Comparison of ENCODE assay signal across 11 cellular contexts in genomic region chr4:37981844-37982720, GRCh38. TPM values are rescaled to one million over a fixed set of nuclear protein-coding genes. Genes with fewer than 3 reads are reported as not detected.
DNase-seq lines count a peak whose midpoint lies in the region; ATAC-seq and TF ChIP-seq lines count a peak whose summit lies in the region.
"Had no signal": no experiment of that assay in that cellular context is flagged by ENCODE, and none has a peak within 500 bp of the region (broad histone marks: within the 10 kb centered on the region; RNA-seq: fewer than 3 reads in every experiment).

No MANE protein-coding gene starts in this region.

- H3F3A ChIP-seq in MM.1S (ENCODE audit: insufficient read depth, low read length), result peaks cover 29% of the 10 kb centered on the region

- peaks cover 32% of the 10 kb centered on the region for H3K4me1 ChIP-seq in MM.1S (ENCODE audit: low read length)

- TF ChIP-seq CTCF in AG09309 (IDR thresholded peaks at IDR 0.05; ENCODE audit: control insufficient read depth, insufficient read depth, low read depth, low read length, missing control alignments) (no peak), HFFc6 (IDR thresholded peaks at IDR 0.05) (no peak), coronary artery (IDR thresholded peaks at IDR 0.05) (no peak), nephron (IDR thresholded peaks at IDR 0.05; ENCODE audit: unreplicated experiment in 3 of 3) (no peak), MM.1S (IDR thresholded peaks at IDR 0.05; ENCODE audit: low read length) (no peak)

- no peak for ATAC-seq in HG02884 (IDR thresholded peaks at IDR 0.05; ENCODE audit: unreplicated experiment)
- no peak for ATAC-seq in naive thymus-derived CD8-positive, alpha-beta T cell

- H2AFZ ChIP-seq in MM.1S (ENCODE audit: low read length), result no peak overlapping the region

- H3K4me1 Mint-ChIP-seq in HFFc6 (ENCODE audit: low read depth) (peaks cover 73% of the 10 kb centered on the region), nephron (peaks cover 55% of the 10 kb centered on the region)
- peaks cover 21 to 77% (median 36%) of the 10 kb centered on the region in 4 donors for H3K4me1 Mint-ChIP-seq in naive thymus-derived CD8-positive, alpha-beta T cell

- H3K27me3 Mint-ChIP-seq in HFFc6 (ENCODE audit: insufficient read depth) (no peaks in the 10 kb centered on the region), nephron (ENCODE audit: low read depth) (no peaks in the 10 kb centered on the region)
- no peaks in the 10 kb centered on the region for H3K27me3 Mint-ChIP-seq in naive thymus-derived CD8-positive, alpha-beta T cell
- H3K27me3 Mint-ChIP-seq: activated naive CD4-positive, alpha-beta T cell treated with anti-CD3 and anti-CD28 coated beads, Interleukin-2, amount 50 U/mL, for 24 hours had no signal

- POLR2A ChIA-PET in naive thymus-derived CD8-positive, alpha-beta T cell (lab: Charles Lee), result no interaction called here

- DNase-seq in AG09309 (ENCODE audit: low read depth) (peak; percentile 17), HFFc6 (peak; percentile 67), coronary artery (ENCODE audit: low spot score) (no peak), MM.1S (no peak), GM19240 (ENCODE audit: insufficient read length, low spot score) (no peak)
- no peak for DNase-seq in naive thymus-derived CD8-positive, alpha-beta T cell
- DNase-seq: NCI-H1092 had no signal

- no peaks in the 10 kb centered on the region for H3K36me3 ChIP-seq in MM.1S (replicated peaks; ENCODE audit: insufficient read depth, low read length)

- no peaks in the 10 kb centered on the region for H3K27me3 ChIP-seq in MM.1S (replicated peaks; ENCODE audit: insufficient read depth, low read length)

- H3K4me3 ChIP-seq in AG09309 (ENCODE audit: control insufficient read depth, low read depth, low read length) (no peak overlapping the region), coronary artery (peak overlapping the region; percentile 40), MM.1S (ENCODE audit: low read length) (no peak overlapping the region)

- H3K9me2 ChIP-seq in MM.1S (replicated peaks; ENCODE audit: insufficient read depth, low read length), result no peaks in the 10 kb centered on the region

- H3K9ac ChIP-seq in MM.1S (ENCODE audit: low read length), result no peak overlapping the region

- no peak overlapping the region for H3K4me2 ChIP-seq in MM.1S (ENCODE audit: low read depth, low read length)

- no peaks in the 10 kb centered on the region for H4K20me1 ChIP-seq in MM.1S (ENCODE audit: insufficient read depth, low read length)

- peaks cover 7% of the 10 kb centered on the region; the same call in 1 of the 2 replicates for H3K36me3 Mint-ChIP-seq in HFFc6 (ENCODE audit: low read depth)
- H3K36me3 Mint-ChIP-seq in nephron (ENCODE audit: low read depth), result no peaks in the 10 kb centered on the region
- H3K36me3 Mint-ChIP-seq in naive thymus-derived CD8-positive, alpha-beta T cell, result peaks cover 0 to 4% (median 2%) of the 10 kb centered on the region in 3 donors
- H3K36me3 Mint-ChIP-seq: activated naive CD4-positive, alpha-beta T cell treated with anti-CD3 and anti-CD28 coated beads, Interleukin-2, amount 50 U/mL, for 24 hours had no signal

- H3K79me2 ChIP-seq in MM.1S (ENCODE audit: low read length), result peaks cover 77% of the 10 kb centered on the region

- H3K9me3 Mint-ChIP-seq in HFFc6 (no peaks in the 10 kb centered on the region), nephron (no peaks in the 10 kb centered on the region)
- no peaks in the 10 kb centered on the region for H3K9me3 Mint-ChIP-seq in naive thymus-derived CD8-positive, alpha-beta T cell
- H3K9me3 Mint-ChIP-seq: activated naive CD4-positive, alpha-beta T cell treated with anti-CD3 and anti-CD28 coated beads, Interleukin-2, amount 50 U/mL, for 24 hours had no signal

- H3K9me3 ChIP-seq in MM.1S (replicated peaks; ENCODE audit: insufficient read depth, low read length), result no peaks in the 10 kb centered on the region

- peak overlapping the region; percentile 68 to 84 for H3K27ac ChIP-seq in coronary artery
- no peak overlapping the region for H3K27ac ChIP-seq in MM.1S (ENCODE audit: low read length)

- H3K4me3 Mint-ChIP-seq in HFFc6, result peak overlapping the region; percentile 47
- peak overlapping the region; percentile 33 to 64 (median 57) for H3K4me3 Mint-ChIP-seq in nephron
- peak overlapping the region in 4 of 10 donors; percentile 28 to 49 (median 40) for H3K4me3 Mint-ChIP-seq in naive thymus-derived CD8-positive, alpha-beta T cell
- H3K4me3 Mint-ChIP-seq: activated naive CD4-positive, alpha-beta T cell treated with anti-CD3 and anti-CD28 coated beads, Interleukin-2, amount 50 U/mL, for 24 hours had no signal

- H3K27ac Mint-ChIP-seq in HFFc6 (peak overlapping the region; percentile 77), nephron (peak overlapping the region; percentile 73 to 91 (median 84))
- H3K27ac Mint-ChIP-seq in naive thymus-derived CD8-positive, alpha-beta T cell, result peak overlapping the region in 4 of 10 donors; percentile 4 to 70 (median 32)
- H3K27ac Mint-ChIP-seq: activated naive CD4-positive, alpha-beta T cell treated with anti-CD3 and anti-CD28 coated beads, Interleukin-2, amount 50 U/mL, for 24 hours had no signal

RNA-seq across cellular contexts. Expression of gene PTTG2, which starts 21.9 kb away (rescaled TPM):
- not detected for total RNA-seq in HFFc6 (2021; fragmentation: NEBNext Ultra II Directional; extraction: Animal tissue kit (Norgen Biotek cat#: 25700))
- total RNA-seq in naive thymus-derived CD8-positive, alpha-beta T cell, result 1 to 10 TPM; 1.6 to 1.7 TPM
- not detected for polyA plus RNA-seq in naive thymus-derived CD8-positive, alpha-beta T cell
- total RNA-seq: lung microvascular endothelial cell had no signal

Comparison
In these comparisons a context has a peak if more than half of its experiments do, and no peak if none do; other contexts are left out.
1. DNase-seq: peak in AG09309 (single experiment) and HFFc6 (single experiment); none in coronary artery (single experiment), MM.1S (single experiment), GM19240 (single experiment) and naive thymus-derived CD8-positive, alpha-beta T cell (0 of 10).